33 cellular contexts compared by ENCODE assay signal in the genomic region with DNA sequence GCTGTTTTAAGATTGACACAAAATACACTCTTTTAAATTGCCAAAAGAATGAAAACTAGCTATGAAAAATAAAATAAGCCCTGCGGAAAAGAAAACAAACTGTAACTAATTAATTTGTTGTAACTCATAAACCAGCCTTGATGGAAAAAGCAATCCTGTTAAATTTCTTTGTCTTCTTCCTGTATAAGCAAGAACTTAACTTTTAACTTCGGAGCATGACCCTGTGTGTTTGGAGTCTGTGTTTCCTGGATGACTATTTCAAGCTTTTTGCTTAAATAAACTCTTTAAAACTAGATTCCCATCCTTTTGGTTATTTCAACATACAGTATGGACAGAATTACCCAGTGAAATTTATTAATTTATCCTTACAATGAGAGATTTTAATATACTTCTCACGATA.
"Had no signal": no experiment of that assay in that cellular context is flagged by ENCODE, and none has a peak within 500 bp of the region (broad histone marks: within the 10 kb centered on the region; RNA-seq: fewer than 3 reads in every experiment).

No MANE protein-coding gene starts in this region.

- H3K4me3 Mint-ChIP-seq: activated B cell treated with CpG ODN at 0.5 μM for 24 hours; activated CD8-positive, alpha-beta T cell treated with anti-CD3 and anti-CD28 coated beads for 36 hours; activated naive CD4-positive, alpha-beta T cell treated with anti-CD3 and anti-CD28 coated beads, Interleukin-2, amount 50 U/mL, for 24 hours; activated naive CD8-positive, alpha-beta T cell treated with anti-CD3 and anti-CD28 coated beads, Interleukin-2, amount 10 ng/mL, durations not matched to agents 7 days and 5 days; activated T-cell treated with anti-CD3 and anti-CD28 coated beads, Interleukin-2, amount 50 U/mL, for 72 hours; activated T-helper 17 cell treated with anti-CD3 and anti-CD28 coated beads, Interleukin-2, amount 50 U/mL, for 72 hours; T-cell; T-helper 17 cell had no signal

- H3K4me3 ChIP-seq: body of pancreas, breast epithelium, PC-9 had no signal

- DNase-seq: activated B cell treated with CpG ODN at 0.5 μM for 24 hours; activated CD4-positive, alpha-beta T cell treated with anti-CD3 and anti-CD28 coated beads for 4 hours; activated CD4-positive, CD25-positive, alpha-beta regulatory T cell treated with anti-CD3 and anti-CD28 coated beads, Interleukin-2, amount 50 U/mL, for 72 hours; activated CD8-positive, alpha-beta T cell treated with anti-CD3 and anti-CD28 coated beads for 36 hours; activated effector memory CD4-positive, alpha-beta T cell treated with anti-CD3 and anti-CD28 coated beads, Interleukin-2, amount 50 U/mL, for 16 hours; activated naive CD4-positive, alpha-beta T cell treated with Interleukin-2 at 50 U/mL for 16 hours; activated naive CD8-positive, alpha-beta T cell treated with anti-CD3 and anti-CD28 coated beads, Interleukin-2, amount 10 ng/mL, durations not matched to agents 7 days and 5 days; activated T-cell treated with anti-CD3 and anti-CD28 coated beads, Interleukin-2, amount 50 U/mL, for 1 hour; activated T-cell treated with anti-CD3 and anti-CD28 coated beads, Interleukin-2, amount 50 U/mL, for 72 hours; body of pancreas; KG1; MM.1S; MV-4-11; NCI-H1092 treated with DMSO at 0.1 percent for 48 hours; NCI-H1417; NCI-H146; NCI-H187; NCI-H2029 treated with DMSO at 0.1 percent for 48 hours; NCI-H2107; NCI-H2171; NCI-H510A; NCI-H526; NCI-H748 treated with DMSO at 0.1 percent for 48 hours; NK-92 treated with Interleukin-12 subunit alpha and Interleukin-12 subunit beta, amount 100 ng/mL, for 24 hours; PC-9; SIG-M5; T-cell; T-helper 17 cell had no signal

- H3K27me3 Mint-ChIP-seq: activated B cell treated with CpG ODN at 0.5 μM for 24 hours; activated CD8-positive, alpha-beta T cell treated with anti-CD3 and anti-CD28 coated beads for 36 hours; activated naive CD4-positive, alpha-beta T cell treated with anti-CD3 and anti-CD28 coated beads, Interleukin-2, amount 50 U/mL, for 24 hours; activated naive CD8-positive, alpha-beta T cell treated with anti-CD3 and anti-CD28 coated beads, Interleukin-2, amount 10 ng/mL, durations not matched to agents 7 days and 5 days; activated T-helper 17 cell treated with anti-CD3 and anti-CD28 coated beads, Interleukin-2, amount 50 U/mL, for 72 hours; T-cell; T-helper 17 cell had no signal

- H3K9me3 Mint-ChIP-seq: activated B cell treated with CpG ODN at 0.5 μM for 24 hours; activated CD8-positive, alpha-beta T cell treated with anti-CD3 and anti-CD28 coated beads for 36 hours; activated naive CD4-positive, alpha-beta T cell treated with anti-CD3 and anti-CD28 coated beads, Interleukin-2, amount 50 U/mL, for 24 hours; activated naive CD8-positive, alpha-beta T cell treated with anti-CD3 and anti-CD28 coated beads, Interleukin-2, amount 10 ng/mL, durations not matched to agents 7 days and 5 days; activated T-cell treated with anti-CD3 and anti-CD28 coated beads, Interleukin-2, amount 50 U/mL, for 72 hours; activated T-helper 17 cell treated with anti-CD3 and anti-CD28 coated beads, Interleukin-2, amount 50 U/mL, for 72 hours; T-cell had no signal

- ATAC-seq: activated CD8-positive, alpha-beta T cell treated with anti-CD3 and anti-CD28 coated beads for 36 hours; activated T-cell treated with anti-CD3 and anti-CD28 coated beads, Interleukin-2, amount 50 U/mL, for 72 hours; activated T-helper 17 cell treated with anti-CD3 and anti-CD28 coated beads, Interleukin-2, amount 50 U/mL, for 72 hours; body of pancreas; Right ventricle myocardium inferior; SK-N-SH treated with all-trans-retinoic acid at 6 μM for 48 hours; T-cell; T-helper 17 cell had no signal

- H3K27ac Mint-ChIP-seq: activated B cell treated with CpG ODN at 0.5 μM for 24 hours; activated CD8-positive, alpha-beta T cell treated with anti-CD3 and anti-CD28 coated beads for 36 hours; activated naive CD4-positive, alpha-beta T cell treated with anti-CD3 and anti-CD28 coated beads, Interleukin-2, amount 50 U/mL, for 24 hours; activated naive CD8-positive, alpha-beta T cell treated with anti-CD3 and anti-CD28 coated beads, Interleukin-2, amount 10 ng/mL, durations not matched to agents 7 days and 5 days; activated T-cell treated with anti-CD3 and anti-CD28 coated beads, Interleukin-2, amount 50 U/mL, for 72 hours; activated T-helper 17 cell treated with anti-CD3 and anti-CD28 coated beads, Interleukin-2, amount 50 U/mL, for 72 hours; T-cell; T-helper 17 cell had no signal

- H3K36me3 Mint-ChIP-seq: activated naive CD4-positive, alpha-beta T cell treated with anti-CD3 and anti-CD28 coated beads, Interleukin-2, amount 50 U/mL, for 24 hours; activated naive CD8-positive, alpha-beta T cell treated with anti-CD3 and anti-CD28 coated beads, Interleukin-2, amount 10 ng/mL, durations not matched to agents 7 days and 5 days; T-cell had no signal
